In the genomic region with DNA sequence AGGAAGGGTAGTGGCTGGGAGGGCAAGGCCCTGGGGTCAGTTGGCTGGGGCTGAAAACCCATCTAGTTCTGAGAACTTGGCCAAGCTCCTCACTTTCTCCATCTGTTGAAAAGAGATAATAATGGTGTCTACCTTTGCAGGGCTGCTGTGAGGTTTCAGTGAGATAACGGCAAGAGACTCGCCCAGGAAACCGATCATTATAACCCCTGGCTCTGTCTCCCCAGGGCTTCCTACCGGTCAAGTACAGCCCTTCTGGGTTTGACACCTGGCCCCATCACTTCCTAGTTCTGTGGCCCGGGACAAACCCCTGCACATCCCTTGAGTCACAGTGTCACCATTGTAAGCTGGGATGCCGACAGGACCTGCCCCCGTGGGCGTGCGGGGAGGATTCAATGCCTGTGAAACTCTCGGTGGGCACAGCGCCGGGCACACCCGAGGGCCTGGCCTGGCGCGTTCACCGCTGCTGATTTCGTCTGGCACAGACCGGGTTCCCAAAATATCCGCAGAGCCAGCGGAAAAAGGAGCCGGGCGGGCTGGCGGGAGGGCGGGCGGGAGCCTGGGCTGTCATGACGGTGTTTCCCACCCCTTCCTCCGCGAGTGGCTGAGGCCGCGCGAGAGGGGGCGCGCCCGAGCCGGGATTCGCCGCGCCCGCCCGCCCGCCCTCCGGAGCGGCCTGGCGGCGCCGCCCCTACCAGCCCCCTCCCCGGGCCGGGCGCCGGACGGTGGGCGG, we compare ENCODE assay signal across 8 cellular contexts. TPM values are rescaled to one million over a fixed set of nuclear protein-coding genes. Genes with fewer than 3 reads are reported as not detected.
DNase-seq lines count a peak whose midpoint lies in the region; ATAC-seq and TF ChIP-seq lines count a peak whose summit lies in the region.

No MANE protein-coding gene starts in this region.

- intact Hi-C loops in body of pancreas (cut with DNase I), result no loop called here

- H3K4me1 ChIP-seq in body of pancreas (peaks cover 41% of the 10 kb centered on the region), iPS-15b (ENCODE audit: control insufficient read depth, insufficient read depth, low read length) (peaks cover 11% of the 10 kb centered on the region)

- H3K9ac ChIP-seq in iPS-15b (ENCODE audit: low read depth, low read length), result no peak overlapping the region

- peak in 1 of 7 experiments; percentile 12 for TF ChIP-seq CTCF in body of pancreas (IDR thresholded peaks at IDR 0.05)

- H3K36me3 ChIP-seq in H7 (replicated peaks; ENCODE audit: control insufficient read depth, insufficient read depth, low read length) (peaks cover 17% of the 10 kb centered on the region), body of pancreas (replicated peaks in 1 of 2; ENCODE audit: insufficient read depth in 1 of 2, low read depth in 2 of 2) (peaks cover 0 to 6% of the 10 kb centered on the region in 2 donors), iPS-15b (ENCODE audit: control insufficient read depth, insufficient read depth, low read length) (peaks cover 18% of the 10 kb centered on the region)

- DNase-seq in EH (ENCODE audit: low read depth), result peak; percentile 80
- DNase-seq in H7, result peak; percentile 98
- DNase-seq in NCI-H1105 (lab: John Stamatoyannopoulos, UW), result peak; percentile 51
- peak; percentile 77 for DNase-seq in UCSD-AML1 (lab: John Stamatoyannopoulos, UW; ENCODE audit: unreplicated experiment)
- DNase-seq in body of pancreas, result peak; percentile 75 to 80 (median 77)
- no peak for DNase-seq in skeletal muscle cell (ENCODE audit: low read depth)

- H3K27me3 ChIP-seq in H7 (ENCODE audit: control insufficient read depth, insufficient read depth, low read length), result peaks cover 10% of the 10 kb centered on the region; the same call in 1 of the 2 replicates
- no peaks in the 10 kb centered on the region for H3K27me3 ChIP-seq in body of pancreas
- H3K27me3 ChIP-seq in iPS-15b (ENCODE audit: control insufficient read depth, insufficient read depth, low read length), result peaks cover 6% of the 10 kb centered on the region

- H3K4me3 ChIP-seq in H7 (ENCODE audit: insufficient read depth, low read depth, low read length) (peak overlapping the region; percentile 41), body of pancreas (peak overlapping the region; percentile 25 to 29), iPS-15b (ENCODE audit: low read depth, low read length) (peak overlapping the region; percentile 60), skeletal muscle cell (ENCODE audit: low read depth, low read length) (peak overlapping the region; percentile 66)

- H3K9me3 ChIP-seq in body of pancreas (no peaks in the 10 kb centered on the region), iPS-15b (ENCODE audit: control insufficient read depth, insufficient read depth, low read length) (no peaks in the 10 kb centered on the region)

- peak in 1 of 3 donors; percentile 32 for TF ChIP-seq POLR2A in body of pancreas (IDR thresholded peaks at IDR 0.05)

- ATAC-seq in body of pancreas (peak; percentile 55), HG03565 (IDR thresholded peaks at IDR 0.05; ENCODE audit: unreplicated experiment) (no peak)

- WGBS in body of pancreas, 2 donors, result 1 to 4% methylated on average over 4 to 30 of the region's 52 CpGs

- H3K27ac ChIP-seq in body of pancreas, result peak overlapping the region; percentile 87 to 92 (median 88)

RNA-seq across cellular contexts. Expression of gene KMT5A, which starts 4.5 kb away (rescaled TPM):
- total RNA-seq in H7 (2014; rRNA removed; shearing (Covaris generic)), result 16.1 and 18.1 TPM in 2 replicates
- total RNA-seq in body of pancreas, result 10 to 100 TPM; 28.0 to 33.3 TPM

RNA-seq across cellular contexts. Expression of gene SBNO1, which starts 23.7 kb away (rescaled TPM):
- 17.7 and 25.0 TPM in 2 replicates for total RNA-seq in H7 (2014; rRNA removed; shearing (Covaris generic))
- total RNA-seq in body of pancreas, result 10 to 100 TPM; 11.4 to 11.9 TPM

RNA-seq across cellular contexts. Expression of gene RILPL2, which starts 48.1 kb away (rescaled TPM):
- 0.45 and 0.52 TPM in 2 replicates for total RNA-seq in H7 (2014; rRNA removed; shearing (Covaris generic))
- total RNA-seq in body of pancreas, result 1 to 10 TPM; 2.6 TPM
